29 cellular contexts compared by ENCODE assay signal in genomic region chr9:23423999-23424398, GRCh38.
"Had no signal": no experiment of that assay in that cellular context is flagged by ENCODE, and none has a peak within 500 bp of the region (broad histone marks: within the 10 kb centered on the region; RNA-seq: fewer than 3 reads in every experiment).

No MANE protein-coding gene starts in this region.

- H3K27ac ChIP-seq: stomach, suprapubic skin, testis, thoracic aorta, thyroid gland, tibial artery, tibial nerve, transverse colon, upper lobe of left lung, upper lobe of right lung, uterus, vagina had no signal

- H3K27me3 Mint-ChIP-seq: stimulated activated memory B cell treated with anti-CD40 and anti-IgM and Interleukin-4, amounts not matched to agents 10 μg/mL and 1 μg/mL and 100 μg/mL, for 72 hours; stimulated activated naive B cell treated with anti-CD40 and anti-IgM and Interleukin-4, amounts not matched to agents 10 μg/mL and 1 μg/mL and 100 μg/mL, for 72 hours; stimulated activated naive CD8-positive, alpha-beta T cell treated with anti-CD3 and anti-CD28 coated beads, Interleukin-15, amount 100 ng/mL, for 72 hours; stimulated activated naive CD8-positive, alpha-beta T cell treated with anti-CD3 and anti-CD28 coated beads, Interleukin-15, Interleukin-2, amounts not matched to agents 100 ng/mL and 50 ng/mL, for 24 hours; type B pancreatic cell had no signal

- H3K9me3 Mint-ChIP-seq: type B pancreatic cell had no signal

- H3K27me3 ChIP-seq: stomach, suprapubic skin, testis, thyroid gland, tibial artery, tibial nerve, transverse colon, upper lobe of left lung, upper lobe of right lung, uterus, vagina had no signal

- ATAC-seq: stimulated activated effector memory CD8-positive, alpha-beta T cell treated with anti-CD3 and anti-CD28 coated beads, Interleukin-12 subunit alpha, Interleukin-12 subunit beta, amount 100 ng/mL, for 72 hours; stimulated activated memory B cell treated with anti-CD40 and anti-IgM and Interleukin-4, amounts not matched to agents 10 μg/mL and 1 μg/mL and 100 μg/mL, for 72 hours; stimulated activated naive B cell treated with anti-CD40 and anti-IgM and Interleukin-4, amounts not matched to agents 10 μg/mL and 1 μg/mL and 100 μg/mL, for 72 hours; stimulated activated naive CD8-positive, alpha-beta T cell treated with anti-CD3 and anti-CD28 coated beads, Interleukin-15, amount 100 ng/mL, for 72 hours; stimulated activated naive CD8-positive, alpha-beta T cell treated with anti-CD3 and anti-CD28 coated beads, Interleukin-15, Interleukin-2, amounts not matched to agents 100 U/mL and 50 U/mL, for 24 hours; upper lobe of right lung had no signal

- H3K4me3 ChIP-seq: stomach, suprapubic skin, testis, thoracic aorta, thyroid gland, tibial artery, tibial nerve, transverse colon, upper lobe of left lung, upper lobe of right lung, uterus, vagina had no signal

- H3K4me1 ChIP-seq: stomach, suprapubic skin, testis, thyroid gland, tibial artery, tibial nerve, transverse colon, upper lobe of left lung, upper lobe of right lung, uterus, vagina had no signal

- FAIRE-seq: urothelium cell line had no signal

- H3K4me3 Mint-ChIP-seq: stimulated activated effector memory CD8-positive, alpha-beta T cell treated with anti-CD3 and anti-CD28 coated beads, Interleukin-12 subunit alpha, Interleukin-12 subunit beta, amount 100 ng/mL, for 72 hours; stimulated activated memory B cell treated with anti-CD40 and anti-IgM and Interleukin-4, amounts not matched to agents 10 μg/mL and 1 μg/mL and 100 μg/mL, for 72 hours; stimulated activated naive B cell treated with anti-CD40 and anti-IgM and Interleukin-4, amounts not matched to agents 10 μg/mL and 1 μg/mL and 100 μg/mL, for 72 hours; stimulated activated naive CD8-positive, alpha-beta T cell treated with anti-CD3 and anti-CD28 coated beads, Interleukin-15, amount 100 ng/mL, for 72 hours; stimulated activated naive CD8-positive, alpha-beta T cell treated with anti-CD3 and anti-CD28 coated beads, Interleukin-15, Interleukin-2, amounts not matched to agents 100 ng/mL and 50 ng/mL, for 24 hours; type B pancreatic cell had no signal

- H3K27ac Mint-ChIP-seq: stimulated activated effector memory CD8-positive, alpha-beta T cell treated with anti-CD3 and anti-CD28 coated beads, Interleukin-12 subunit alpha, Interleukin-12 subunit beta, amount 100 ng/mL, for 72 hours; stimulated activated memory B cell treated with anti-CD40 and anti-IgM and Interleukin-4, amounts not matched to agents 10 μg/mL and 1 μg/mL and 100 μg/mL, for 72 hours; stimulated activated naive B cell treated with anti-CD40 and anti-IgM and Interleukin-4, amounts not matched to agents 10 μg/mL and 1 μg/mL and 100 μg/mL, for 72 hours; stimulated activated naive CD8-positive, alpha-beta T cell treated with anti-CD3 and anti-CD28 coated beads, Interleukin-15, amount 100 ng/mL, for 72 hours; stimulated activated naive CD8-positive, alpha-beta T cell treated with anti-CD3 and anti-CD28 coated beads, Interleukin-15, Interleukin-2, amounts not matched to agents 100 ng/mL and 50 ng/mL, for 24 hours; type B pancreatic cell had no signal

- DNase-seq: stimulated activated CD4-positive, alpha-beta T cell treated with anti-CD3 and anti-CD28 coated beads, Interleukin-2, amount 100 ng/mL, for 48 hours; stimulated activated CD4-positive, alpha-beta T cell treated with anti-CD3 and anti-CD28 coated beads, Interleukin-4, amount 100 ng/mL, for 1 hour; stimulated activated CD4-positive, alpha-beta T cell treated with anti-CD3 and anti-CD28 coated beads, Interleukin-4, amount 100 ng/mL, for 24 hours; stimulated activated CD4-positive, alpha-beta T cell treated with anti-CD3 and anti-CD28 coated beads, Interleukin-4, amount 100 ng/mL, for 4 hours; stimulated activated CD8-positive, alpha-beta memory T cell treated with anti-CD3 and anti-CD28 coated beads, Interleukin-4, amount 100 ng/mL, for 48 hours; stimulated activated naive B cell treated with anti-CD40 and anti-IgM and Interleukin-4, amounts not matched to agents 10 μg/mL and 1 μg/mL and 100 μg/mL, for 72 hours; stimulated activated naive CD4-positive, alpha-beta T cell; stimulated activated naive CD4-positive, alpha-beta T cell treated with Interleukin-2 at 50 U/mL for 16 hours; stimulated activated naive CD8-positive, alpha-beta T cell treated with anti-CD3 and anti-CD28 coated beads, Interleukin-15, amount 100 ng/mL, for 72 hours; stimulated activated naive CD8-positive, alpha-beta T cell treated with anti-CD3 and anti-CD28 coated beads, Interleukin-15, Interleukin-2, amounts not matched to agents 100 U/mL and 50 U/mL, for 24 hours; stomach; substantia nigra; testis; thyroid gland; tibial artery; transverse colon; trophoblast cell; upper lobe of left lung; upper lobe of right lung; uterus had no signal

- H3K4me1 Mint-ChIP-seq: stimulated activated effector memory CD8-positive, alpha-beta T cell treated with anti-CD3 and anti-CD28 coated beads, Interleukin-12 subunit alpha, Interleukin-12 subunit beta, amount 100 ng/mL, for 72 hours; stimulated activated memory B cell treated with anti-CD40 and anti-IgM and Interleukin-4, amounts not matched to agents 10 μg/mL and 1 μg/mL and 100 μg/mL, for 72 hours; stimulated activated naive B cell treated with anti-CD40 and anti-IgM and Interleukin-4, amounts not matched to agents 10 μg/mL and 1 μg/mL and 100 μg/mL, for 72 hours; stimulated activated naive CD8-positive, alpha-beta T cell treated with anti-CD3 and anti-CD28 coated beads, Interleukin-15, amount 100 ng/mL, for 72 hours had no signal

- H3K9me3 ChIP-seq: stomach, suprapubic skin, testis, thoracic aorta, thyroid gland, tibial artery, tibial nerve, transverse colon, upper lobe of left lung, upper lobe of right lung, uterus, vagina had no signal

- H3K36me3 Mint-ChIP-seq: stimulated activated effector memory CD8-positive, alpha-beta T cell treated with anti-CD3 and anti-CD28 coated beads, Interleukin-12 subunit alpha, Interleukin-12 subunit beta, amount 100 ng/mL, for 72 hours; stimulated activated memory B cell treated with anti-CD40 and anti-IgM and Interleukin-4, amounts not matched to agents 10 μg/mL and 1 μg/mL and 100 μg/mL, for 72 hours; stimulated activated naive B cell treated with anti-CD40 and anti-IgM and Interleukin-4, amounts not matched to agents 10 μg/mL and 1 μg/mL and 100 μg/mL, for 72 hours; type B pancreatic cell had no signal

- H3K36me3 ChIP-seq: stomach, suprapubic skin, thoracic aorta, thyroid gland, tibial artery, tibial nerve, transverse colon, upper lobe of left lung, upper lobe of right lung, uterus, vagina had no signal
